11 cellular contexts compared by ENCODE assay signal in genomic region chr19:34260771-34261173, GRCh38. TPM values are rescaled to one million over a fixed set of nuclear protein-coding genes. Genes with fewer than 3 reads are reported as not detected.
DNase-seq lines count a peak whose midpoint lies in the region; ATAC-seq and TF ChIP-seq lines count a peak whose summit lies in the region.
"Had no signal": no experiment of that assay in that cellular context is flagged by ENCODE, and none has a peak within 500 bp of the region (broad histone marks: within the 10 kb centered on the region; RNA-seq: fewer than 3 reads in every experiment).

No MANE protein-coding gene starts in this region.

- H3K27me3 ChIP-seq in heart right ventricle, result peaks cover 0 to 8% (median 0%) of the 10 kb centered on the region in 7 donors

- ATAC-seq in heart right ventricle, result peak in 5 of 8 donors; percentile 12 to 51 (median 38)
- peak; percentile 40 for ATAC-seq in sciatic nerve
- ATAC-seq in HG03175 (IDR thresholded peaks at IDR 0.05; ENCODE audit: unreplicated experiment), result no peak
- ATAC-seq: activated CD8-positive, alpha-beta T cell treated with anti-CD3 and anti-CD28 coated beads for 36 hours; GM12878 had no signal

- H3K9me3 ChIP-seq in heart right ventricle, result no peaks in the 10 kb centered on the region

- H3K27ac ChIP-seq in VCaP (peak overlapping the region; percentile 70; the same call in 1 of the 2 replicates), heart right ventricle (peak overlapping the region in 1 of 10 donors; percentile 1)

- peaks cover 5 to 78% (median 50%) of the 10 kb centered on the region in 9 donors for H3K4me1 ChIP-seq in heart right ventricle

- H3K4me3 ChIP-seq in heart right ventricle, result no peak overlapping the region
- H3K4me3 ChIP-seq: GM12878 had no signal

- TF ChIP-seq CTCF in VCaP (conservative IDR thresholded peaks at IDR 0.05), result no peak
- TF ChIP-seq CTCF in heart right ventricle (IDR thresholded peaks at IDR 0.05), result no peak

- peak; percentile 52 for DNase-seq in EL
- no peak for DNase-seq in heart right ventricle
- DNase-seq in sciatic nerve (ENCODE audit: low spot score), result no peak
- no peak for DNase-seq in NCI-H524 (lab: John Stamatoyannopoulos, UW)
- DNase-seq in SW 1271 (lab: John Stamatoyannopoulos, UW), result no peak
- DNase-seq in globus pallidus (ENCODE audit: low spot score), result no peak
- DNase-seq: activated CD8-positive, alpha-beta T cell treated with anti-CD3 and anti-CD28 coated beads for 36 hours; NCI-H526 treated with DMSO at 0.1 percent for 48 hours had no signal

- intact Hi-C loops in heart right ventricle (cut with DNase I), result loop anchor here in 1 of 10 donors (10.0 kb wide), 1 partner anchor 64 kb away; no protein-coding TSS in a partner anchor
- intact Hi-C loops in sciatic nerve (cut with DNase I), result no loop called here

- 26 to 37% methylated on average over 6 of the region's 6 CpGs for WGBS in heart right ventricle, 2 donors

- H3K36me3 ChIP-seq in heart right ventricle, result peaks cover 0 to 5% (median 0%) of the 10 kb centered on the region in 9 donors

RNA-seq across cellular contexts. Expression of gene GARRE1, which starts 6.4 kb away (rescaled TPM):
- total RNA-seq in heart right ventricle (10 to 100 TPM; 17.1 to 28.9 (median 23.7) TPM), sciatic nerve (59.9 TPM)
- polyA plus RNA-seq in heart right ventricle, result 10 to 100 TPM in 1 of 2 donors, 1 to 10 TPM in 1; 7.1 to 10.2 TPM
